36 cellular contexts compared by ENCODE assay signal in the genomic region with DNA sequence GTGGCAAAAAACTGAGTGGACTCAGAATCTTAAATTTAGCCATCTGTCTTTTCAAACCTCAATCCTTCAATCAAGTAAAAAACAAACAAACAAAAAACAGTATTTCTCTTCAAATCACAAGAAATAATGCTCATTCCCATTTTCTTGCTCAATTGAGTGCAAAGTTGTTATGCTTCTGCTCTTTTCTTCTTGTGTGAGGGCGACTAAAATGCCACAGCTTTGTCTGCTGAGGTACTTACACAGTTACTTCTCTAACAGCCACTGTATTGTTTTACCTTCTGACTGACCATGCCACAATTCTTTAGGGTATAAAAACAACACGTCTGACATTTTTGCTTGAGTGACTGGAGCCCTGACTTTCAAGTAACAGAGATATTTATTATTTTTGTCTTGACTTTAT.
"Had no signal": no experiment of that assay in that cellular context is flagged by ENCODE, and none has a peak within 500 bp of the region (broad histone marks: within the 10 kb centered on the region; RNA-seq: fewer than 3 reads in every experiment).

No MANE protein-coding gene starts in this region.

- H3K27ac ChIP-seq: Peyer's patch, WERI-Rb-1 had no signal

- H3K9me3 ChIP-seq: MG63, Peyer's patch had no signal

- ATAC-seq: activated CD8-positive, alpha-beta memory T cell treated with anti-CD3 and anti-CD28 coated beads, Interleukin-2, amount 10 ng/mL, durations not matched to agents 7 days and 5 days; activated naive CD8-positive, alpha-beta T cell treated with anti-CD3 and anti-CD28 coated beads, Interleukin-2, amount 50 U/mL, for 24 hours; PC-3 had no signal

- H3K4me1 ChIP-seq: Peyer's patch had no signal

- H3K36me3 ChIP-seq: MG63, Peyer's patch, WERI-Rb-1 had no signal

- H3K27me3 ChIP-seq: MG63, Peyer's patch had no signal

- H3K4me3 ChIP-seq: MG63, Peyer's patch had no signal

- DNase-seq: activated CD4-positive, alpha-beta memory T cell treated with anti-CD3 and anti-CD28 coated beads, Interleukin-2, amount 10 ng/mL, durations not matched to agents 7 days and 5 days; activated CD4-positive, alpha-beta T cell treated with anti-CD3 and anti-CD28 coated beads for 1 hour; activated CD4-positive, alpha-beta T cell treated with anti-CD3 and anti-CD28 coated beads for 48 hours; activated CD4-positive, CD25-positive, alpha-beta regulatory T cell; activated CD8-positive, alpha-beta memory T cell treated with anti-CD3 and anti-CD28 coated beads for 24 hours; activated CD8-positive, alpha-beta memory T cell treated with anti-CD3 and anti-CD28 coated beads, Interleukin-2, amount 10 ng/mL, durations not matched to agents 7 days and 5 days; activated CD8-positive, alpha-beta memory T cell treated with anti-CD3 and anti-CD28 coated beads, Interleukin-2, amount 50 U/mL, for 48 hours; activated effector memory CD4-positive, alpha-beta T cell treated with Interleukin-2 at 50 U/mL for 16 hours; activated naive CD4-positive, alpha-beta T cell treated with anti-CD3 and anti-CD28 coated beads, Interleukin-2, amount 10 ng/mL, durations not matched to agents 7 days and 5 days; activated naive CD8-positive, alpha-beta T cell treated with anti-CD3 and anti-CD28 coated beads, Interleukin-2, amount 50 U/mL, for 24 hours; activated T-cell treated with anti-CD3 and anti-CD28 coated beads, Interleukin-2, amount 50 U/mL, for 48 hours; anterior cingulate cortex; caudate nucleus; Kasumi-1; KG1; MG63; NCI-H1092 treated with DMSO at 0.1 percent for 48 hours; NCI-H1417; NCI-H146; NCI-H187; NCI-H2029 treated with DMSO at 0.1 percent for 48 hours; NCI-H2107; NCI-H2171; NCI-H446; NCI-H510A treated with DMSO at 0.1 percent for 48 hours; NCI-H69; NCI-H82; PC-3; Peyer's patch; RPMI8226; SIG-M5; SW 1271; T-helper 1 cell; T-helper 2 cell; T-helper 9 cell; WERI-Rb-1 had no signal
